ENCODE assay signal across 16 cellular contexts in genomic region chr17:49005140-49005539, GRCh38. TPM values are rescaled to one million over a fixed set of nuclear protein-coding genes. Genes with fewer than 3 reads are reported as not detected.
"Had no signal": no experiment of that assay in that cellular context is flagged by ENCODE, and none has a peak within 500 bp of the region (broad histone marks: within the 10 kb centered on the region; RNA-seq: fewer than 3 reads in every experiment).

No MANE protein-coding gene starts in this region.

- H3K36me3 ChIP-seq: adrenal gland, cardiac muscle cell, esophagus squamous epithelium, stomach, uterus had no signal

- H3K4me1 ChIP-seq: adrenal gland, parathyroid adenoma, testis, uterus had no signal

- H2AFZ ChIP-seq: parathyroid adenoma had no signal

- H3K27me3 ChIP-seq: cardiac muscle cell, testis had no signal

- H3K4me3 ChIP-seq: adrenal gland, esophagus squamous epithelium, stomach, testis, uterus had no signal

- H3K27ac Mint-ChIP-seq: activated naive CD4-positive, alpha-beta T cell treated with anti-CD3 and anti-CD28 coated beads, Interleukin-2, amount 50 U/mL, for 24 hours had no signal

- H3K9me3 ChIP-seq: adrenal gland, esophagus squamous epithelium, stomach, testis, uterus had no signal

- H3K4me3 Mint-ChIP-seq: activated naive CD4-positive, alpha-beta T cell treated with anti-CD3 and anti-CD28 coated beads, Interleukin-2, amount 50 U/mL, for 24 hours; activated T-cell treated with anti-CD3 and anti-CD28 coated beads, Interleukin-2, amount 50 U/mL, for 4 hours had no signal

- DNase-seq: activated CD4-positive, alpha-beta T cell treated with anti-CD3 and anti-CD28 coated beads, Interleukin-2, amount 50 U/mL, for 4 hours; activated CD4-positive, CD25-positive, alpha-beta regulatory T cell treated with anti-CD3 and anti-CD28 coated beads, Interleukin-2, amount 50 U/mL, for 72 hours; activated effector memory CD4-positive, alpha-beta T cell treated with anti-CD3 and anti-CD28 coated beads, Interleukin-2, amount 50 U/mL, for 16 hours; activated T-cell treated with anti-CD3 and anti-CD28 coated beads, Interleukin-2, amount 50 U/mL, for 4 hours; adrenal gland; esophagus squamous epithelium; stimulated activated CD4-positive, alpha-beta T cell treated with anti-CD3 and anti-CD28 coated beads, Interleukin-12 subunit alpha, Interleukin-12 subunit beta, amount 100 ng/mL, for 4 hours; stimulated activated CD4-positive, alpha-beta T cell treated with anti-CD3 and anti-CD28 coated beads, Interleukin-2, amount 100 ng/mL, for 24 hours; stomach; testis; uterus had no signal

- H3K9ac ChIP-seq: parathyroid adenoma had no signal

- ATAC-seq: activated T-cell treated with anti-CD3 and anti-CD28 coated beads, Interleukin-2, amount 50 U/mL, for 4 hours had no signal

- H3K27ac ChIP-seq: adrenal gland, esophagus squamous epithelium, parathyroid adenoma, stomach, testis, uterus had no signal

RNA-seq across cellular contexts. Expression of gene IGF2BP1, which starts 8.0 kb away (rescaled TPM):
- total RNA-seq: esophagus squamous epithelium, lower leg skin had no signal

RNA-seq across cellular contexts. Expression of gene GIP, which starts 36.7 kb away (rescaled TPM):
- total RNA-seq: activated T-cell treated with anti-CD3 and anti-CD28 coated beads, Interleukin-2, amount 50 U/mL, for 4 hours; cardiac muscle cell; esophagus squamous epithelium; fibroblast of villous mesenchyme; lower leg skin; stomach; uterus had no signal
